7 cellular contexts compared by ENCODE assay signal in genomic region chr2:25443766-25444165, GRCh38.
"Had no signal": no experiment of that assay in that cellular context is flagged by ENCODE, and none has a peak within 500 bp of the region (broad histone marks: within the 10 kb centered on the region; RNA-seq: fewer than 3 reads in every experiment).

No MANE protein-coding gene starts in this region.

- DNase-seq: IMR-90, KBM-7, KG1 had no signal

- FAIRE-seq: HepG2, HTR-8/SVneo, K562 had no signal

- H3K27ac ChIP-seq: HL-60 had no signal

- H3K4me3 ChIP-seq: K562 had no signal
